ENCODE assay signal across 1 cellular context in the genomic region with DNA sequence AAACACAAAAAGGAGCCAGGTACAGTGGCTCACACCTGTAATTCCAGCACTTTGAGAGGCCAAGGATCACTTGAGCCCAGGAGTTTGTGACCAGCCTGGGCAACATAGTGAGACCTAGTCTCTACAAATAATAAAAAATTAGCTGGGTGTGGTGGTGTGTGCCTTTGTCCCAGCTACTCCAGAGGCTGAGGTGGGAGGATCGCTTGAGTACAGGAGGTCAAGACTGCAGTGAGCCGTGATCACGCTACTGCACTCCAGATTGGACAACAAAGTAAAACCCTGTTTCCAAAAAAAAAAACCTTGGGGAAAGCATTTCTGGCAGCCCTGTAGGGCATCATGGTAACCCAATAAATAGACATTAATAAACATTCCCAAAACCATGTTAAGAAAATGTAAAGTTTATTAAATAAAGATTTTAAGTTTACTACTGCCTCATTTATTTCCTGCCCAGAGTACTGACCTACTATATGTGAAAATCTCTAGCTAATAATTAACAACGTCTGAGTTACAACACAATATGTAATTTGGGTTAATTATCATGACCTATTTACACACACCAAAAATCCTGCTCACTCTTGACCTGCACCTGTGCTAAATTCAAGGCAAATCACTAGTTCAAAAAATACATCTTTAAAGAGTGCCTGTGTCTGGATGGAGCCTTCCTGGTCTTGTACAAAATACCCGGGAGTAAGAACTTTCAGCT.
TF ChIP-seq lines count a peak whose summit lies in the region.

No MANE protein-coding gene starts in this region.

TF ChIP-seq in endothelial cell of umbilical vein, 7 proteins besides CTCF, POLR2A, EP300 and RAD21:
- no peak for TF ChIP-seq FOS (IDR thresholded peaks at IDR 0.05; ENCODE audit: borderline replicate concordance, insufficient read depth, low read length)
- TF ChIP-seq JUN (IDR thresholded peaks at IDR 0.05; ENCODE audit: borderline replicate concordance, insufficient read depth, insufficient read length, low read depth): no peak
- TF ChIP-seq MYC (IDR thresholded peaks at IDR 0.05; ENCODE audit: low read depth, low read length): no peak
- no peak for TF ChIP-seq EZH2 (IDR thresholded peaks at IDR 0.05; ENCODE audit: borderline replicate concordance, low read depth, low read length, severe bottlenecking)
- no peak for TF ChIP-seq POLR2AphosphoS5 (IDR thresholded peaks at IDR 0.05; ENCODE audit: insufficient read depth, low read depth, low read length)
- no peak for TF ChIP-seq GATA2 (IDR thresholded peaks at IDR 0.05; ENCODE audit: insufficient read depth, insufficient read length, low read depth, low read length)
- TF ChIP-seq, protein P1, sequence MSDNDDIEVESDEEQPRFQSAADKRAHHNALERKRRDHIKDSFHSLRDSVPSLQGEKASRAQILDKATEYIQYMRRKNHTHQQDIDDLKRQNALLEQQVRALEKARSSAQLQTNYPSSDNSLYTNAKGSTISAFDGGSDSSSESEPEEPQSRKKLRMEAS (IDR thresholded peaks at IDR 0.05; ENCODE audit: insufficient read depth, insufficient read length): no peak
